ENCODE assay signal across 8 cellular contexts in genomic region chr1:226626577-226626956, GRCh38.
DNase-seq lines count a peak whose midpoint lies in the region; ATAC-seq and TF ChIP-seq lines count a peak whose summit lies in the region.

No MANE protein-coding gene starts in this region.

- H3K27ac Mint-ChIP-seq in activated T-helper 2 cell treated with anti-CD3 and anti-CD28 coated beads, Interferon-gamma antibody, Interleukin-2, Interleukin-4, amounts not matched to agents 10 μg/mL and 5 μg/mL and 100 μg/mL, durations not matched to agents 14 hours and 24 hours and 36 hours = peak overlapping the region; percentile 78

- H3K27me3 ChIP-seq in AG04450 (ENCODE audit: control insufficient read depth, insufficient read depth, low read length) (peaks cover 9% of the 10 kb centered on the region), suprapubic skin (no peaks in the 10 kb centered on the region)

- peaks cover 15% of the 10 kb centered on the region for H3K36me3 Mint-ChIP-seq in activated T-helper 2 cell treated with anti-CD3 and anti-CD28 coated beads, Interferon-gamma antibody, Interleukin-2, Interleukin-4, amounts not matched to agents 10 μg/mL and 5 μg/mL and 100 μg/mL, durations not matched to agents 14 hours and 24 hours and 36 hours (ENCODE audit: low read depth)

- peak overlapping the region; percentile 9 for H3K4me3 Mint-ChIP-seq in activated T-helper 2 cell treated with anti-CD3 and anti-CD28 coated beads, Interferon-gamma antibody, Interleukin-2, Interleukin-4, amounts not matched to agents 10 μg/mL and 5 μg/mL and 100 μg/mL, durations not matched to agents 14 hours and 24 hours and 36 hours (ENCODE audit: low read depth)

- intact Hi-C loops in activated T-helper 2 cell treated with anti-CD3 and anti-CD28 coated beads, Interferon-gamma antibody, Interleukin-2, Interleukin-4, amounts not matched to agents 10 μg/mL and 5 μg/mL and 100 μg/mL, durations not matched to agents 14 hours and 24 hours and 36 hours (cut with micrococcal nuclease) = loop anchor here (1.0 to 5.0 kb wide), 7 partner anchors 36 to 316 kb away; partner anchors contain the start of genes COQ8A and ITPKB

- POLR2A ChIA-PET in AG04450 (lab: Yijun Ruan, JAX) (interaction anchor here (0.6 kb wide), 1 partner anchor 9 kb away, joined by 3 read pairs; no protein-coding TSS in a partner anchor), RWPE1 (lab: Yijun Ruan, JAX; ENCODE audit: low non-redundant PET) (no interaction called here)

- H3K27me3 Mint-ChIP-seq in activated T-helper 2 cell treated with anti-CD3 and anti-CD28 coated beads, Interferon-gamma antibody, Interleukin-2, Interleukin-4, amounts not matched to agents 10 μg/mL and 5 μg/mL and 100 μg/mL, durations not matched to agents 14 hours and 24 hours and 36 hours (ENCODE audit: low read depth) = peaks cover 10% of the 10 kb centered on the region

- TF ChIP-seq CTCF in AG04450 (IDR thresholded peaks at IDR 0.05; ENCODE audit: low read depth, low read length) (peak; percentile 92), RWPE1 (conservative IDR thresholded peaks at IDR 0.05; ENCODE audit: low read depth) (peak; percentile 91), omental fat pad (IDR thresholded peaks at IDR 0.05) (peak in 2 of 3 donors; percentile 91 to 94), suprapubic skin (IDR thresholded peaks at IDR 0.05) (peak; percentile 99)

- no peak for TF ChIP-seq POLR2A in suprapubic skin (IDR thresholded peaks at IDR 0.05)

- no peaks in the 10 kb centered on the region for H3K9me3 Mint-ChIP-seq in activated T-helper 2 cell treated with anti-CD3 and anti-CD28 coated beads, Interferon-gamma antibody, Interleukin-2, Interleukin-4, amounts not matched to agents 10 μg/mL and 5 μg/mL and 100 μg/mL, durations not matched to agents 14 hours and 24 hours and 36 hours

- H3K9me3 ChIP-seq in AG04450 (ENCODE audit: control insufficient read depth, insufficient read depth, low read length) (peaks cover 2% of the 10 kb centered on the region; the same call in 1 of the 2 replicates), suprapubic skin (no peaks in the 10 kb centered on the region)

- 3% methylated on average over 11 of the region's 11 CpGs for WGBS in suprapubic skin

- CTCF ChIA-PET in AG04450 (lab: Charles Lee) = interaction anchor here (0.6 to 3.8 kb wide), 44 partner anchors 10 to 915 kb away, joined by 3 to 53 read pairs (median 4); partner anchors contain the start of genes COQ8A and PSEN2
- CTCF ChIA-PET in RWPE1 (lab: Yijun Ruan, JAX) = interaction anchor here (0.5 to 1.6 kb wide), 38 partner anchors 8 to 1232 kb away, joined by 3 to 29 read pairs (median 4); partner anchors contain the start of gene PARP1

- H3K4me3 ChIP-seq in AG04450 (ENCODE audit: low read depth, low read length) (no peak overlapping the region), suprapubic skin (no peak overlapping the region)

- H3K4me1 Mint-ChIP-seq in activated T-helper 2 cell treated with anti-CD3 and anti-CD28 coated beads, Interferon-gamma antibody, Interleukin-2, Interleukin-4, amounts not matched to agents 10 μg/mL and 5 μg/mL and 100 μg/mL, durations not matched to agents 14 hours and 24 hours and 36 hours (ENCODE audit: low read depth) = peaks cover 29% of the 10 kb centered on the region

- peak; percentile 61 for ATAC-seq in GM18519 (IDR thresholded peaks at IDR 0.05; ENCODE audit: low FRiP score, unreplicated experiment)
- ATAC-seq in HG03159 (IDR thresholded peaks at IDR 0.05; ENCODE audit: unreplicated experiment) = peak; percentile 85
- ATAC-seq in omental fat pad (ENCODE audit: low FRiP score) = peak; percentile 83

- H3K27ac ChIP-seq in AG04450 (ENCODE audit: low read depth, low read length) (no peak overlapping the region), RWPE1 (no peak overlapping the region), suprapubic skin (no peak overlapping the region)

- H3K36me3 ChIP-seq in suprapubic skin = peaks cover 4% of the 10 kb centered on the region

- peaks cover 11% of the 10 kb centered on the region for H3K4me1 ChIP-seq in suprapubic skin

- TF ChIP-seq EP300 in suprapubic skin (IDR thresholded peaks at IDR 0.05) = no peak

- DNase-seq in AG04450 (ENCODE audit: low read depth, low spot score) (no peak), RWPE1 (ENCODE audit: low spot score) (peak; percentile 72), fibroblast of the conjunctiva (ENCODE audit: low read depth) (peak; percentile 52), omental fat pad (ENCODE audit: low spot score) (peak; percentile 60), suprapubic skin (ENCODE audit: low spot score in 2 of 2) (peak; percentile 88 to 89)
- peak; percentile 76 for DNase-seq in activated T-helper 2 cell treated with anti-CD3 and anti-CD28 coated beads, Interferon-gamma antibody, Interleukin-2, Interleukin-4, amounts not matched to agents 10 μg/mL and 5 μg/mL and 100 μg/mL, durations not matched to agents 14 hours and 24 hours and 36 hours (ENCODE audit: low spot score)
